In genomic region chr1:155696524-155696923, GRCh38 we compare ENCODE assay signal across 28 cellular contexts.
"Had no signal": no experiment of that assay in that cellular context is flagged by ENCODE, and none has a peak within 500 bp of the region (broad histone marks: within the 10 kb centered on the region; RNA-seq: fewer than 3 reads in every experiment).

No MANE protein-coding gene starts in this region.

- H3K9me3 ChIP-seq: Peyer's patch had no signal

- H3K27ac ChIP-seq: Peyer's patch had no signal

- DNase-seq: activated CD4-positive, alpha-beta memory T cell treated with anti-CD3 and anti-CD28 coated beads for 36 hours; activated CD4-positive, alpha-beta T cell treated with anti-CD3 and anti-CD28 coated beads, Interleukin-2, amount 50 U/mL, for 1 hour; activated CD8-positive, alpha-beta memory T cell treated with anti-CD3 and anti-CD28 coated beads, Interleukin-2, amount 50 U/mL, for 4 hours; activated effector memory CD4-positive, alpha-beta T cell treated with Interleukin-2 at 50 U/mL for 16 hours; activated naive CD4-positive, alpha-beta T cell treated with anti-CD3 and anti-CD28 coated beads, Interleukin-2, amount 10 ng/mL, durations not matched to agents 7 days and 5 days; activated naive CD8-positive, alpha-beta T cell treated with anti-CD3 and anti-CD28 coated beads, Interleukin-2, amount 50 U/mL, for 24 hours; activated T-cell treated with anti-CD3 and anti-CD28 coated beads for 4 hours; anterior cingulate cortex; caudate nucleus; cerebellar nuclear complex; Kasumi-1; KBM-7; MV-4-11; NCI-H1092; NCI-H1436 treated with DMSO at 0.1 percent for 48 hours; NCI-H1694 treated with DMSO at 0.1 percent for 48 hours; NCI-H2029; NCI-H345; NCI-H524 treated with DMSO at 0.1 percent for 48 hours; PC-3; Peyer's patch; RPMI8226; SIG-M5; T1000 had no signal

- FAIRE-seq: bronchial epithelial cell had no signal

- H3K27ac Mint-ChIP-seq: activated CD4-positive, alpha-beta memory T cell treated with anti-CD3 and anti-CD28 coated beads for 36 hours; activated naive CD4-positive, alpha-beta T cell treated with anti-CD3 and anti-CD28 coated beads, Interleukin-2, amount 10 ng/mL, durations not matched to agents 7 days and 5 days; activated naive CD8-positive, alpha-beta T cell; activated naive CD8-positive, alpha-beta T cell treated with anti-CD3 and anti-CD28 coated beads, Interleukin-2, amount 50 U/mL, for 24 hours; activated T-helper 1 cell treated with anti-CD3 and anti-CD28 coated beads, Interleukin-12 subunit alpha, Interleukin-12 subunit beta, Interleukin-2, Interleukin-4 antibody, amounts not matched to agents 30 ng/mL and 10 ng/mL and 1 ng/mL, durations not matched to agents 14 hours and 24 hours and 36 hours had no signal

- H3K4me1 ChIP-seq: Peyer's patch had no signal

- H3K27me3 Mint-ChIP-seq: activated CD4-positive, alpha-beta memory T cell treated with anti-CD3 and anti-CD28 coated beads for 36 hours; activated naive CD4-positive, alpha-beta T cell treated with anti-CD3 and anti-CD28 coated beads, Interleukin-2, amount 10 ng/mL, durations not matched to agents 7 days and 5 days; activated naive CD8-positive, alpha-beta T cell; activated naive CD8-positive, alpha-beta T cell treated with anti-CD3 and anti-CD28 coated beads, Interleukin-2, amount 50 U/mL, for 24 hours; brain had no signal

- H3K4me3 ChIP-seq: Peyer's patch had no signal

- H3K4me3 Mint-ChIP-seq: activated CD4-positive, alpha-beta memory T cell treated with anti-CD3 and anti-CD28 coated beads for 36 hours; activated naive CD4-positive, alpha-beta T cell treated with anti-CD3 and anti-CD28 coated beads, Interleukin-2, amount 10 ng/mL, durations not matched to agents 7 days and 5 days; activated naive CD8-positive, alpha-beta T cell; activated naive CD8-positive, alpha-beta T cell treated with anti-CD3 and anti-CD28 coated beads, Interleukin-2, amount 50 U/mL, for 24 hours; activated T-helper 1 cell treated with anti-CD3 and anti-CD28 coated beads, Interleukin-12 subunit alpha, Interleukin-12 subunit beta, Interleukin-2, Interleukin-4 antibody, amounts not matched to agents 30 ng/mL and 10 ng/mL and 1 ng/mL, durations not matched to agents 14 hours and 24 hours and 36 hours had no signal

- ATAC-seq: activated naive CD8-positive, alpha-beta T cell treated with anti-CD3 and anti-CD28 coated beads, Interleukin-2, amount 50 U/mL, for 24 hours; PC-3 had no signal

- H3K9me3 Mint-ChIP-seq: activated naive CD8-positive, alpha-beta T cell treated with anti-CD3 and anti-CD28 coated beads, Interleukin-2, amount 50 U/mL, for 24 hours had no signal

- H3K27me3 ChIP-seq: Peyer's patch had no signal
